ENCODE assay signal across 8 cellular contexts in genomic region chr6:27650620-27651370, GRCh38.
DNase-seq lines count a peak whose midpoint lies in the region.

No MANE protein-coding gene starts in this region.

- intact Hi-C loops in activated CD4-positive, alpha-beta T cell treated with anti-CD3 and anti-CD28 coated beads, Interleukin-2, amount 10 ng/mL, durations not matched to agents 24 days and 14 days (cut with micrococcal nuclease), result no loop called here

- DNase-seq in activated CD4-positive, alpha-beta T cell treated with anti-CD3 and anti-CD28 coated beads, Interleukin-2, amount 10 ng/mL, durations not matched to agents 24 days and 14 days, result peak; percentile 78
- DNase-seq in activated CD4-positive, alpha-beta T cell treated with anti-CD3 and anti-CD28 coated beads, Interleukin-2, amount 50 U/mL, for 1 hour, result no peak
- DNase-seq in NCI-H1105 treated with DMSO at 0.1 percent for 48 hours (lab: John Stamatoyannopoulos, UW) (peak; percentile 34), iris pigment epithelial cell (ENCODE audit: low read depth) (peak; percentile 88), NCI-H2107 (lab: John Stamatoyannopoulos, UW) (no peak), C1 segment of cervical spinal cord (lab: John Stamatoyannopoulos, UW) (no peak)
- DNase-seq in activated T-cell treated with anti-CD3 and anti-CD28 coated beads, Interleukin-2, amount 50 U/mL, for 24 hours, result peak; percentile 60
- no peak for DNase-seq in NK-92 treated with Interleukin-12 subunit alpha and Interleukin-12 subunit beta, amount 100 ng/mL, for 24 hours (lab: John Stamatoyannopoulos, UW)

- no peak overlapping the region for H3K27ac Mint-ChIP-seq in activated CD4-positive, alpha-beta T cell treated with anti-CD3 and anti-CD28 coated beads, Interleukin-2, amount 10 ng/mL, durations not matched to agents 24 days and 14 days
- peak overlapping the region; percentile 88 for H3K27ac Mint-ChIP-seq in activated T-cell treated with anti-CD3 and anti-CD28 coated beads, Interleukin-2, amount 50 U/mL, for 24 hours

- peaks cover 4% of the 10 kb centered on the region for H3K4me1 Mint-ChIP-seq in activated CD4-positive, alpha-beta T cell treated with anti-CD3 and anti-CD28 coated beads, Interleukin-2, amount 10 ng/mL, durations not matched to agents 24 days and 14 days
- H3K4me1 Mint-ChIP-seq in activated T-cell treated with anti-CD3 and anti-CD28 coated beads, Interleukin-2, amount 50 U/mL, for 24 hours (ENCODE audit: low read depth), result peaks cover 2% of the 10 kb centered on the region

- peaks cover 28% of the 10 kb centered on the region for H3K27me3 Mint-ChIP-seq in activated CD4-positive, alpha-beta T cell treated with anti-CD3 and anti-CD28 coated beads, Interleukin-2, amount 10 ng/mL, durations not matched to agents 24 days and 14 days
- H3K27me3 Mint-ChIP-seq in activated T-cell treated with anti-CD3 and anti-CD28 coated beads, Interleukin-2, amount 50 U/mL, for 24 hours, result peaks cover 88% of the 10 kb centered on the region

- H3K36me3 Mint-ChIP-seq in activated CD4-positive, alpha-beta T cell treated with anti-CD3 and anti-CD28 coated beads, Interleukin-2, amount 10 ng/mL, durations not matched to agents 24 days and 14 days (ENCODE audit: low read depth), result no peaks in the 10 kb centered on the region
- no peaks in the 10 kb centered on the region for H3K36me3 Mint-ChIP-seq in activated T-cell treated with anti-CD3 and anti-CD28 coated beads, Interleukin-2, amount 50 U/mL, for 24 hours (ENCODE audit: low read depth)

- no peak overlapping the region for H3K4me3 Mint-ChIP-seq in activated CD4-positive, alpha-beta T cell treated with anti-CD3 and anti-CD28 coated beads, Interleukin-2, amount 10 ng/mL, durations not matched to agents 24 days and 14 days
- H3K4me3 Mint-ChIP-seq in activated T-cell treated with anti-CD3 and anti-CD28 coated beads, Interleukin-2, amount 50 U/mL, for 24 hours, result no peak overlapping the region

- H3K9me3 Mint-ChIP-seq in activated CD4-positive, alpha-beta T cell treated with anti-CD3 and anti-CD28 coated beads, Interleukin-2, amount 10 ng/mL, durations not matched to agents 24 days and 14 days, result peaks cover 7% of the 10 kb centered on the region
- no peaks in the 10 kb centered on the region for H3K9me3 Mint-ChIP-seq in activated T-cell treated with anti-CD3 and anti-CD28 coated beads, Interleukin-2, amount 50 U/mL, for 24 hours

Comparison
In these comparisons a context has a peak if more than half of its experiments do, and no peak if none do; other contexts are left out.
1. DNase-seq: peak in activated CD4-positive, alpha-beta T cell treated with anti-CD3 and anti-CD28 coated beads, Interleukin-2, amount 10 ng/mL, durations not matched to agents 24 days and 14 days (single experiment), NCI-H1105 treated with DMSO at 0.1 percent for 48 hours (single experiment), activated T-cell treated with anti-CD3 and anti-CD28 coated beads, Interleukin-2, amount 50 U/mL, for 24 hours (single experiment) and iris pigment epithelial cell (single experiment); none in activated CD4-positive, alpha-beta T cell treated with anti-CD3 and anti-CD28 coated beads, Interleukin-2, amount 50 U/mL, for 1 hour (single experiment), NCI-H2107 (single experiment), C1 segment of cervical spinal cord (0 of 14) and NK-92 treated with Interleukin-12 subunit alpha and Interleukin-12 subunit beta, amount 100 ng/mL, for 24 hours (single experiment).